ENCODE assay signal across 8 cellular contexts in genomic region chr22:21735198-21736083, GRCh38. TPM values are rescaled to one million over a fixed set of nuclear protein-coding genes. Genes with fewer than 3 reads are reported as not detected.
DNase-seq lines count a peak whose midpoint lies in the region; ATAC-seq and TF ChIP-seq lines count a peak whose summit lies in the region.

YPEL1 (minus strand) TSS chr22:21735794; CDS start chr22:21710744, 25,050 bp downstream.

- peak within 1 kb of the TSS; percentile 63 for H3K4me3 ChIP-seq in AG04450 (ENCODE audit: low read depth, low read length)

- DNase-seq in AG04450 (ENCODE audit: low read depth, low spot score) (peak; percentile 83), NCI-H345 (lab: John Stamatoyannopoulos, UW) (peak; percentile 85), inferior parietal cortex (ENCODE audit: extremely low spot score) (peak; percentile 96), smooth muscle cell of the brain vasculature (ENCODE audit: low read depth, low spot score) (peak; percentile 88)
- DNase-seq in activated CD4-positive, CD25-positive, alpha-beta regulatory T cell (lab: John Stamatoyannopoulos, UW): peak; percentile 83 to 96 (median 91)
- DNase-seq in central memory CD4-positive, alpha-beta T cell: peak; percentile 97

- ATAC-seq in GM18907 (IDR thresholded peaks at IDR 0.05; ENCODE audit: unreplicated experiment) (peak; percentile 82), HG03139 (IDR thresholded peaks at IDR 0.05; ENCODE audit: unreplicated experiment) (peak; percentile 74)

- CTCF ChIA-PET in AG04450 (lab: Charles Lee): interaction anchor here (0.6 to 0.7 kb wide), 3 partner anchors 15 to 192 kb away, joined by 3 to 4 read pairs (median 3); no protein-coding TSS in a partner anchor

- peaks cover 5% of the 10 kb centered on the region for H3K27me3 ChIP-seq in AG04450 (ENCODE audit: control insufficient read depth, insufficient read depth, low read length)

- POLR2A ChIA-PET in AG04450 (lab: Yijun Ruan, JAX): interaction anchor here (0.5 to 1.4 kb wide), 6 partner anchors 17 to 1519 kb away, joined by 3 to 10 read pairs (median 4); partner anchors contain the start of gene PPM1F

- H3K27ac ChIP-seq in AG04450 (ENCODE audit: low read depth, low read length): no peak within 1 kb of the TSS

- H3K9me3 ChIP-seq in AG04450 (ENCODE audit: control insufficient read depth, insufficient read depth, low read length): no peaks in the 10 kb centered on the region; the same call in 1 of the 2 replicates

- no peak for TF ChIP-seq CTCF in AG04450 (IDR thresholded peaks at IDR 0.05; ENCODE audit: low read depth, low read length)

RNA-seq across cellular contexts. Expression of gene YPEL1, which starts in this region (rescaled TPM):
- 5.5 and 6.1 TPM in 2 replicates for polyA plus RNA-seq in AG04450 (2011; rRNA removed)
- 4.2 and 5.0 TPM in 2 replicates for polyA minus RNA-seq in AG04450 (2011; rRNA and poly(A)+ RNA removed)
